28 cellular contexts compared by ENCODE assay signal in the genomic region with DNA sequence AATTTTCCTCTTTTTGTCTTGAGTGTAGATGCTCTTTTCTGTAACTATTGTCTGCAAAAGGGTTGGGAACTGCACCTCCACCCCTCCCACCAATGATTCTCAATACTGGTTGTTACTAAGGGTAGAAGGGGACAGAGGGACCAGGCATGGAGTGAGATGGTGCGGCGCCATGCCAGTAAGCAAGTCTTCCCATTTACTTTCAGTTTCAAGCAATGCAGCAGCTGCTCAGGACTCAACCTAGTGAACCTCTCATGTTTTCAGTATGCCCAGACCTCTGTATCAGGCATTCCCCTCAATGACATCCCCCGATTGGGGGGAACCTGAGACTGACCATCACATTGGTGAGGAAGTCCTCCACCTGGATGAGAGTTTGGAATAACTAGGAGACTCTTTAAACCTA.
"Had no signal": no experiment of that assay in that cellular context is flagged by ENCODE, and none has a peak within 500 bp of the region (broad histone marks: within the 10 kb centered on the region; RNA-seq: fewer than 3 reads in every experiment).

No MANE protein-coding gene starts in this region.

- H3K4me3 ChIP-seq: esophagus squamous epithelium, heart right ventricle, left lung, ovary, psoas muscle, sigmoid colon, skin epidermis, thyroid gland, vagina had no signal

- H3K27me3 ChIP-seq: heart right ventricle, ovary, sigmoid colon, thyroid gland, vagina had no signal

- H3K4me1 ChIP-seq: esophagus squamous epithelium, heart right ventricle, left lung, psoas muscle, sigmoid colon, thyroid gland, vagina had no signal

- H3K36me3 ChIP-seq: left lung, ovary, sigmoid colon, thyroid gland, vagina had no signal

- ATAC-seq: effector memory CD8-positive, alpha-beta T cell; heart right ventricle; left cardiac atrium; left lung; naive thymus-derived CD8-positive, alpha-beta T cell; psoas muscle; right cardiac atrium; stimulated activated naive CD8-positive, alpha-beta T cell treated with anti-CD3 and anti-CD28 coated beads, Interleukin-15, amount 100 ng/mL, for 72 hours had no signal

- H3K27ac Mint-ChIP-seq: effector memory CD8-positive, alpha-beta T cell; mesothelial cell of epicardium; stimulated activated naive CD8-positive, alpha-beta T cell treated with anti-CD3 and anti-CD28 coated beads, Interleukin-15, amount 100 ng/mL, for 72 hours had no signal

- H3K4me1 Mint-ChIP-seq: mesothelial cell of epicardium; naive thymus-derived CD8-positive, alpha-beta T cell; stimulated activated naive CD8-positive, alpha-beta T cell treated with anti-CD3 and anti-CD28 coated beads, Interleukin-15, amount 100 ng/mL, for 72 hours had no signal

- H3K9me3 ChIP-seq: psoas muscle, sigmoid colon, thyroid gland, vagina had no signal

- H3K4me3 Mint-ChIP-seq: effector memory CD8-positive, alpha-beta T cell; mesothelial cell of epicardium; naive thymus-derived CD8-positive, alpha-beta T cell; stimulated activated naive CD8-positive, alpha-beta T cell treated with anti-CD3 and anti-CD28 coated beads, Interleukin-15, amount 100 ng/mL, for 72 hours had no signal

- DNase-seq: cortex of kidney; effector memory CD8-positive, alpha-beta T cell; erythroblast; esophagus squamous epithelium; foreskin melanocyte; glutamatergic neuron; heart right ventricle; hippocampal formation; left cardiac atrium; left lung; mesenchymal stem cell; naive thymus-derived CD8-positive, alpha-beta T cell; occipital lobe; ovary; posterior cingulate gyrus; psoas muscle; right cardiac atrium; sigmoid colon; stimulated activated CD4-positive, alpha-beta T cell treated with anti-CD3 and anti-CD28 coated beads, Interleukin-15, amount 100 ng/mL, for 24 hours; stimulated activated CD4-positive, alpha-beta T cell treated with anti-CD3 and anti-CD28 coated beads, Interleukin-4, amount 100 ng/mL, for 1 hour; stimulated activated CD8-positive, alpha-beta memory T cell treated with anti-CD3 and anti-CD28 coated beads, Interleukin-4, amount 100 ng/mL, for 48 hours; stimulated activated naive CD4-positive, alpha-beta T cell; stimulated activated naive CD8-positive, alpha-beta T cell treated with anti-CD3 and anti-CD28 coated beads, Interleukin-15, amount 100 ng/mL, for 72 hours; thyroid gland; trophoblast cell had no signal

- H3K9me3 Mint-ChIP-seq: effector memory CD8-positive, alpha-beta T cell had no signal

- H3K27ac ChIP-seq: esophagus squamous epithelium, heart right ventricle, left lung, ovary, psoas muscle, sigmoid colon, skin epidermis, thyroid gland, vagina had no signal

- H3K27me3 Mint-ChIP-seq: effector memory CD8-positive, alpha-beta T cell; naive thymus-derived CD8-positive, alpha-beta T cell; stimulated activated naive CD8-positive, alpha-beta T cell treated with anti-CD3 and anti-CD28 coated beads, Interleukin-15, amount 100 ng/mL, for 72 hours had no signal
